ENCODE assay signal across 1 cellular context in the genomic region with DNA sequence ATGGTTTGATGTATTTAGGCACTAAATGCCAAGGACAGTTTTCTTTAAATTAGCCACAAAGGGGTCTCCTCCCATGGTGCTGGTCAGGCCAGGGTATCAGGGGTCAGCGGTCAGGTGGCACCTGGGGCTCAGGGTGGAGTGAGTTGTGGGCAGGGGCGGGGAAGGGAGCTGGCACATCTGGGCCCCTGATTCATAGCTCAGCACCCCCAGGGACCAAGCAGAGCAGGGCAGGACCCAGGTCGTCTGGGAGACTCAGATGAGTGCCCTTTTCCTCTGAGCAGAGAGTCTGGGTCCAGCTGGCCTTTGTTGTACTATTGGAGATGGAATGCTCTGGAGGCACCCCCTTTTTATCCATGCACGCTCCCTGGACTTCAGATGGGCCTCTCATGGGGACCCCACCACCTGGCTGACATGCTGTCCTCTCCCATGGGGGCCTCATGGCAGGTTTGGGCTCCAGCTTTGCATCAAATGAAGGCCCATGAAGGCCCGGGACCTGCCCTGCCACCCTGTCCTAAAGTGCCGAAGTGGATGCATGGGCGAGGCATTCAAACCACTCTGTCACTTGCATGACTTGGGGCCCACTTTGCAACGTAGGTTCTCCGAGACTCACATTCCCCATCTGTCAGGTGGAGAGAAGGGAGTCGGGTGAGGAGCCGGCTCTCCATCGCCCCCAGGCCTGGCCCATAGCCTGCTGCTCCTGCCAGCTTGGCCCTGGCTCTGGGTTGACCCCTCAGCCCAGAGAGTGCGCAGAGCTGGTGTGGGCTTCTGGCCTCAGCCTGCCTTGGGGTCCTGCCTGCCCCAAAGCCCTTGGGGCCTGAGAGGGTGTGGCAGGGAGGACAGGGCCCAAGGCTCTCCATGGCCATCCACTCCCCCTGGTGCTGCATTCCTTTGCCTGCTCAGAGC.
TF ChIP-seq lines count a peak whose summit lies in the region.

No MANE protein-coding gene starts in this region.

TF ChIP-seq in GM23338, 12 proteins besides CTCF, POLR2A, EP300 and RAD21 (continued from another document):
- no peak for TF ChIP-seq ZNF462 (CRISPR knock-in tag; IDR thresholded peaks at IDR 0.05)
- no peak for TF ChIP-seq ZNF331 (CRISPR knock-in tag; IDR thresholded peaks at IDR 0.05; ENCODE audit: low read depth)
- no peak for TF ChIP-seq CREB1 (CRISPR knock-in tag; IDR thresholded peaks at IDR 0.05; ENCODE audit: low read depth)
- TF ChIP-seq, protein P1, sequence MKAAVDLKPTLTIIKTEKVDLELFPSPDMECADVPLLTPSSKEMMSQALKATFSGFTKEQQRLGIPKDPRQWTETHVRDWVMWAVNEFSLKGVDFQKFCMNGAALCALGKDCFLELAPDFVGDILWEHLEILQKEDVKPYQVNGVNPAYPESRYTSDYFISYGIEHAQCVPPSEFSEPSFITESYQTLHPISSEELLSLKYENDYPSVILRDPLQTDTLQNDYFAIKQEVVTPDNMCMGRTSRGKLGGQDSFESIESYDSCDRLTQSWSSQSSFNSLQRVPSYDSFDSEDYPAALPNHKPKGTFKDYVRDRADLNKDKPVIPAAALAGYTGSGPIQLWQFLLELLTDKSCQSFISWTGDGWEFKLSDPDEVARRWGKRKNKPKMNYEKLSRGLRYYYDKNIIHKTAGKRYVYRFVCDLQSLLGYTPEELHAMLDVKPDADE (IDR thresholded peaks at IDR 0.05), result no peak
- TF ChIP-seq STAT1 (IDR thresholded peaks at IDR 0.05; ENCODE audit: unreplicated experiment), result no peak
- no peak for TF ChIP-seq ZNF114 (CRISPR knock-in tag; IDR thresholded peaks at IDR 0.05)
- no peak for TF ChIP-seq JUNB (IDR thresholded peaks at IDR 0.05; ENCODE audit: unreplicated experiment)
- TF ChIP-seq NANOG (IDR thresholded peaks at IDR 0.05; ENCODE audit: borderline replicate concordance), result no peak
